1 cellular context compared by ENCODE assay signal in the genomic region with DNA sequence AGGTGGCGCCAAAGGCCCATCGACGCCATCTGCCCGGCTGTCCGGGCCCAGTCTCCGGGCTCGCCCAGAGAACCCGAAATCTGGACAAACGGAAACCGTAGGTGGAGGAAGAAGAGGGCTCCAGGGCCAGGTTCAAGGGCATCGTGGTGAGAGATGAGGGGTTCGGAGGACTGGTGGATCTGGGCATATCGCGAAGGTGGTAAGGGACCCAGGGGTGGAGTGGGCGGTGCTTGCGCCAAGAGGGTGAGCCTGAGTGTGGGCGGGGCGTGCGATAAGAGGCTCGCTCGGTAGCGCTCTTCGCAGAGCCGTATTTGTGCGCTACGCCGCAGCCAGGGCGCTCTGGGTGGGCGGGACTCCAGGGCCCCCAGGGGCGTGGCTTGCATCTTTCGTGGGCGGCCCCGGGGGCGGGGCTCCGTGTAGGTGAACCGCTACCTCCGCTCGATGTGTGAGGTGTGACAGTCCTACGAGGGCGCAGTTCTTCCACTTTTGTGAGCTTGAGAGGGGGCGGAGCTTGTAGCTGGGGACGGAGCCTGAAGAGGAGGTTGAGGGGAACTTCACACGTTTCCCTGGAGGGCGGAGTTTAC.
TF ChIP-seq lines count a peak whose summit lies in the region.

No MANE protein-coding gene starts in this region.

TF ChIP-seq in HepG2, 621 proteins besides CTCF, POLR2A, EP300 and RAD21 (continued from another document and continues in another):
- TF ChIP-seq, protein P1, sequence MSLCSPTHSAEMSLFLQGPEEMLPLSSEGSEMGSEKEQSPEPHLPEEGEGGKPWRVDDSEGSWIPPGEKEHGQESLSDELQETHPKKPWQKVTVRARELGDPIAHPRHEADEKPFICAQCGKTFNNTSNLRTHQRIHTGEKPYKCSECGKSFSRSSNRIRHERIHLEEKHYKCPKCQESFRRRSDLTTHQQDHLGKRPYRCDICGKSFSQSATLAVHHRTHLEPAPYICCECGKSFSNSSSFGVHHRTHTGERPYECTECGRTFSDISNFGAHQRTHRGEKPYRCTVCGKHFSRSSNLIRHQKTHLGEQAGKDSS (CRISPR knock-in tag; IDR thresholded peaks at IDR 0.05; ENCODE audit: borderline replicate concordance, low read depth): no peak
- TF ChIP-seq, protein P2, sequence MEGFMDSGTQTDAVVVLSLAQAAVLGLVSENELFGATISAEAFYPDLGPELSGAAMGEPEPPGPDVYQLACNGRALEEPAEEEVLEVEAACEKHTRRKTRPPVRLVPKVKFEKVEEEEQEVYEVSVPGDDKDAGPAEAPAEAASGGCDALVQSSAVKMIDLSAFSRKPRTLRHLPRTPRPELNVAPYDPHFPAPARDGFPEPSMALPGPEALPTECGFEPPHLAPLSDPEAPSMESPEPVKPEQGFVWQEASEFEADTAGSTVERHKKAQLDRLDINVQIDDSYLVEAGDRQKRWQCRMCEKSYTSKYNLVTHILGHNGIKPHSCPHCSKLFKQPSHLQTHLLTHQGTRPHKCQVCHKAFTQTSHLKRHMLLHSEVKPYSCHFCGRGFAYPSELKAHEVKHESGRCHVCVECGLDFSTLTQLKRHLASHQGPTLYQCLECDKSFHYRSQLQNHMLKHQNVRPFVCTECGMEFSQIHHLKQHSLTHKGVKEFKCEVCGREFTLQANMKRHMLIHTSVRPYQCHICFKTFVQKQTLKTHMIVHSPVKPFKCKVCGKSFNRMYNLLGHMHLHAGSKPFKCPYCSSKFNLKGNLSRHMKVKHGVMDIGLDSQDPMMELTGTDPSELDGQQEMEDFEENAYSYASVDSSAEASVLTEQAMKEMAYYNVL (CRISPR knock-in tag; IDR thresholded peaks at IDR 0.05; ENCODE audit: borderline replicate concordance): no peak
- peak; percentile 75 for TF ChIP-seq RBM39 (IDR thresholded peaks at IDR 0.05; ENCODE audit: low read depth, low read length, poor library complexity, severe bottlenecking)
- TF ChIP-seq IKZF4 (CRISPR knock-in tag; IDR thresholded peaks at IDR 0.05; ENCODE audit: borderline replicate concordance, low read depth, not compliant biosample characterization): no peak
- TF ChIP-seq, protein P3, sequence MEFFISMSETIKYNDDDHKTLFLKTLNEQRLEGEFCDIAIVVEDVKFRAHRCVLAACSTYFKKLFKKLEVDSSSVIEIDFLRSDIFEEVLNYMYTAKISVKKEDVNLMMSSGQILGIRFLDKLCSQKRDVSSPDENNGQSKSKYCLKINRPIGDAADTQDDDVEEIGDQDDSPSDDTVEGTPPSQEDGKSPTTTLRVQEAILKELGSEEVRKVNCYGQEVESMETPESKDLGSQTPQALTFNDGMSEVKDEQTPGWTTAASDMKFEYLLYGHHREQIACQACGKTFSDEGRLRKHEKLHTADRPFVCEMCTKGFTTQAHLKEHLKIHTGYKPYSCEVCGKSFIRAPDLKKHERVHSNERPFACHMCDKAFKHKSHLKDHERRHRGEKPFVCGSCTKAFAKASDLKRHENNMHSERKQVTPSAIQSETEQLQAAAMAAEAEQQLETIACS (CRISPR knock-in tag; IDR thresholded peaks at IDR 0.05): no peak
- TF ChIP-seq XBP1 (CRISPR knock-in tag; IDR thresholded peaks at IDR 0.05): no peak
- TF ChIP-seq PITX1 (CRISPR knock-in tag; IDR thresholded peaks at IDR 0.05): peak; percentile 18; the same call in 1 of the 2 replicates
- TF ChIP-seq, protein P4, sequence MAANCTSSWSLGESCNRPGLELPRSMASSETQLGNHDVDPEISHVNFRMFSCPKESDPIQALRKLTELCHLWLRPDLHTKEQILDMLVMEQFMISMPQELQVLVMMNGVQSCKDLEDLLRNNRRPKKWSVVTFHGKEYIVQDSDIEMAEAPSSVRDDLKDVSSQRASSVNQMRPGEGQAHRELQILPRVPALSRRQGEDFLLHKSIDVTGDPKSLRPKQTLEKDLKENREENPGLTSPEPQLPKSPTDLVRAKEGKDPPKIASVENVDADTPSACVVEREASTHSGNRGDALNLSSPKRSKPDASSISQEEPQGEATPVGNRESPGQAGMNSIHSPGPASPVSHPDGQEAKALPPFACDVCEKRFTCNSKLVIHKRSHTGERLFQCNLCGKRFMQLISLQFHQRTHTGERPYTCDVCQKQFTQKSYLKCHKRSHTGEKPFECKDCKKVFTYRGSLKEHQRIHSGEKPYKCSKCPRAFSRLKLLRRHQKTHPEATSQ (CRISPR knock-in tag; IDR thresholded peaks at IDR 0.05; ENCODE audit: borderline replicate concordance): peak; percentile 76; the same call in 1 of the 2 replicates
- no peak for TF ChIP-seq EHMT2 (IDR thresholded peaks at IDR 0.05; ENCODE audit: borderline replicate concordance, low read depth, low read length)
- TF ChIP-seq KLF15 (CRISPR knock-in tag; IDR thresholded peaks at IDR 0.05; ENCODE audit: borderline replicate concordance): no peak
- TF ChIP-seq ZNF878 (CRISPR knock-in tag; IDR thresholded peaks at IDR 0.05): no peak
- peak; percentile 69; the same call in 1 of the 2 replicates for TF ChIP-seq CBX5 (CRISPR knock-in tag; IDR thresholded peaks at IDR 0.05; ENCODE audit: borderline replicate concordance)
- TF ChIP-seq SP2 (CRISPR knock-in tag; IDR thresholded peaks at IDR 0.05): peak; percentile 21; the same call in 1 of the 2 replicates
- no peak; the same call in 1 of the 2 replicates for TF ChIP-seq TAF1 (CRISPR knock-in tag; IDR thresholded peaks at IDR 0.05)
- TF ChIP-seq ATF1 (CRISPR knock-in tag; IDR thresholded peaks at IDR 0.05): no peak
- TF ChIP-seq, protein P5, sequence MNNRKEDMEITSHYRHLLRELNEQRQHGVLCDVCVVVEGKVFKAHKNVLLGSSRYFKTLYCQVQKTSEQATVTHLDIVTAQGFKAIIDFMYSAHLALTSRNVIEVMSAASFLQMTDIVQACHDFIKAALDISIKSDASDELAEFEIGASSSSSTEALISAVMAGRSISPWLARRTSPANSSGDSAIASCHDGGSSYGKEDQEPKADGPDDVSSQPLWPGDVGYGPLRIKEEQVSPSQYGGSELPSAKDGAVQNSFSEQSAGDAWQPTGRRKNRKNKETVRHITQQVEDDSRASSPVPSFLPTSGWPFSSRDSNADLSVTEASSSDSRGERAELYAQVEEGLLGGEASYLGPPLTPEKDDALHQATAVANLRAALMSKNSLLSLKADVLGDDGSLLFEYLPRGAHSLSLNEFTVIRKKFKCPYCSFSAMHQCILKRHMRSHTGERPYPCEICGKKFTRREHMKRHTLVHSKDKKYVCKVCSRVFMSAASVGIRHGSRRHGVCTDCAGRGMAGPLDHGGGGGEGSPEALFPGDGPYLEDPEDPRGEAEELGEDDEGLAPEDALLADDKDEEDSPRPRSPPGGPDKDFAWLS (CRISPR knock-in tag; IDR thresholded peaks at IDR 0.05; ENCODE audit: borderline replicate concordance): no peak
- TF ChIP-seq ZNF775 (CRISPR knock-in tag; IDR thresholded peaks at IDR 0.05; ENCODE audit: borderline replicate concordance): no peak
- TF ChIP-seq MED8 (CRISPR knock-in tag; IDR thresholded peaks at IDR 0.05; ENCODE audit: insufficient replicate concordance): no peak
- TF ChIP-seq ZNF101 (CRISPR knock-in tag; IDR thresholded peaks at IDR 0.05; ENCODE audit: borderline replicate concordance, low read depth): no peak
- no peak; the same call in 1 of the 2 replicates for TF ChIP-seq ZSCAN31 (CRISPR knock-in tag; IDR thresholded peaks at IDR 0.05; ENCODE audit: low read depth)
- TF ChIP-seq CREB1 (IDR thresholded peaks at IDR 0.05): no peak
- peak; percentile 48 for TF ChIP-seq CREB1 (CRISPR knock-in tag; IDR thresholded peaks at IDR 0.05)
- no peak for TF ChIP-seq ELF3 (CRISPR knock-in tag; IDR thresholded peaks at IDR 0.05)
- no peak for TF ChIP-seq SRSF4 (IDR thresholded peaks at IDR 0.05; ENCODE audit: low read depth, low read length, poor library complexity, severe bottlenecking)
- no peak for TF ChIP-seq RBM22 (optimal IDR thresholded peaks at IDR 0.05; ENCODE audit: low read length)
- no peak for TF ChIP-seq SOX6 (IDR thresholded peaks at IDR 0.05)
- peak; percentile 61; the same call in 1 of the 2 replicates for TF ChIP-seq SOX6 (CRISPR knock-in tag; IDR thresholded peaks at IDR 0.05)
- no peak for TF ChIP-seq MLLT10 (CRISPR knock-in tag; IDR thresholded peaks at IDR 0.05)
- peak; percentile 63; the same call in 1 of the 2 replicates for TF ChIP-seq ZNF550 (CRISPR knock-in tag; IDR thresholded peaks at IDR 0.05; ENCODE audit: borderline replicate concordance)
- TF ChIP-seq, protein P6, sequence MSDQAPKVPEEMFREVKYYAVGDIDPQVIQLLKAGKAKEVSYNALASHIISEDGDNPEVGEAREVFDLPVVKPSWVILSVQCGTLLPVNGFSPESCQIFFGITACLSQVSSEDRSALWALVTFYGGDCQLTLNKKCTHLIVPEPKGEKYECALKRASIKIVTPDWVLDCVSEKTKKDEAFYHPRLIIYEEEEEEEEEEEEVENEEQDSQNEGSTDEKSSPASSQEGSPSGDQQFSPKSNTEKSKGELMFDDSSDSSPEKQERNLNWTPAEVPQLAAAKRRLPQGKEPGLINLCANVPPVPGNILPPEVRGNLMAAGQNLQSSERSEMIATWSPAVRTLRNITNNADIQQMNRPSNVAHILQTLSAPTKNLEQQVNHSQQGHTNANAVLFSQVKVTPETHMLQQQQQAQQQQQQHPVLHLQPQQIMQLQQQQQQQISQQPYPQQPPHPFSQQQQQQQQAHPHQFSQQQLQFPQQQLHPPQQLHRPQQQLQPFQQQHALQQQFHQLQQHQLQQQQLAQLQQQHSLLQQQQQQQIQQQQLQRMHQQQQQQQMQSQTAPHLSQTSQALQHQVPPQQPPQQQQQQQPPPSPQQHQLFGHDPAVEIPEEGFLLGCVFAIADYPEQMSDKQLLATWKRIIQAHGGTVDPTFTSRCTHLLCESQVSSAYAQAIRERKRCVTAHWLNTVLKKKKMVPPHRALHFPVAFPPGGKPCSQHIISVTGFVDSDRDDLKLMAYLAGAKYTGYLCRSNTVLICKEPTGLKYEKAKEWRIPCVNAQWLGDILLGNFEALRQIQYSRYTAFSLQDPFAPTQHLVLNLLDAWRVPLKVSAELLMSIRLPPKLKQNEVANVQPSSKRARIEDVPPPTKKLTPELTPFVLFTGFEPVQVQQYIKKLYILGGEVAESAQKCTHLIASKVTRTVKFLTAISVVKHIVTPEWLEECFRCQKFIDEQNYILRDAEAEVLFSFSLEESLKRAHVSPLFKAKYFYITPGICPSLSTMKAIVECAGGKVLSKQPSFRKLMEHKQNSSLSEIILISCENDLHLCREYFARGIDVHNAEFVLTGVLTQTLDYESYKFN (CRISPR knock-in tag; conservative IDR thresholded peaks at IDR 0.05): peak; percentile 53; the same call in 1 of the 2 replicates
- no peak for TF ChIP-seq ZNF33A (CRISPR knock-in tag; IDR thresholded peaks at IDR 0.05; ENCODE audit: borderline replicate concordance)
- no peak for TF ChIP-seq ZNF530 (CRISPR knock-in tag; IDR thresholded peaks at IDR 0.05; ENCODE audit: low read depth)
- TF ChIP-seq ATF7 (IDR thresholded peaks at IDR 0.05): no peak
- TF ChIP-seq ATF7 (CRISPR knock-in tag; IDR thresholded peaks at IDR 0.05): no peak
- TF ChIP-seq, protein P7, sequence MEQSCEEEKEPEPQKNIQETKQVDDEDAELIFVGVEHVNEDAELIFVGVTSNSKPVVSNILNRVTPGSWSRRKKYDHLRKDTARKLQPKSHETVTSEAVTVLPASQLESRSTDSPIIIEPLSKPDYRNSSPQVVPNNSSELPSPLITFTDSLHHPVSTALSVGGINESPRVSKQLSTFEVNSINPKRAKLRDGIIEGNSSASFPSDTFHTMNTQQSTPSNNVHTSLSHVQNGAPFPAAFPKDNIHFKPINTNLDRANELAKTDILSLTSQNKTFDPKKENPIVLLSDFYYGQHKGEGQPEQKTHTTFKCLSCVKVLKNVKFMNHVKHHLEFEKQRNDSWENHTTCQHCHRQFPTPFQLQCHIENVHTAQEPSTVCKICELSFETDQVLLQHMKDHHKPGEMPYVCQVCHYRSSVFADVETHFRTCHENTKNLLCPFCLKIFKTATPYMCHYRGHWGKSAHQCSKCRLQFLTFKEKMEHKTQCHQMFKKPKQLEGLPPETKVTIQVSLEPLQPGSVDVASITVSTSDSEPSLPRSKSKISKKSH (CRISPR knock-in tag; IDR thresholded peaks at IDR 0.05; ENCODE audit: borderline replicate concordance): peak; percentile 19; the same call in 1 of the 2 replicates
- no peak for TF ChIP-seq ZNF720 (CRISPR knock-in tag; IDR thresholded peaks at IDR 0.05)
